In genomic region chr4:40682298-40683101, GRCh38 we compare ENCODE assay signal across 13 cellular contexts. TPM values are rescaled to one million over a fixed set of nuclear protein-coding genes. Genes with fewer than 3 reads are reported as not detected.
DNase-seq lines count a peak whose midpoint lies in the region; FAIRE-seq lines count a peak whose summit lies in the region.
"Had no signal": no experiment of that assay in that cellular context is flagged by ENCODE, and none has a peak within 500 bp of the region (broad histone marks: within the 10 kb centered on the region; RNA-seq: fewer than 3 reads in every experiment).

No MANE protein-coding gene starts in this region.

- peak; percentile 33 for FAIRE-seq in GM18507 (lab: Jason Lieb, UNC)

- peak overlapping the region in 1 of 2 experiments; percentile 49 for H2BK12ac ChIP-seq in mesenchymal stem cell (ENCODE audit: low read length in 2 of 2)

- H3K4me1 ChIP-seq in mesenchymal stem cell (ENCODE audit: control insufficient read depth, insufficient read depth, low read depth, low read length): peaks cover 2% of the 10 kb centered on the region
- H3K4me1 ChIP-seq: parathyroid adenoma had no signal

- WGBS in mesenchymal stem cell: 92% methylated on average over 12 of the region's 12 CpGs

- H3K9ac ChIP-seq in mesenchymal stem cell (ENCODE audit: low read length): no peak overlapping the region
- H3K9ac ChIP-seq: parathyroid adenoma had no signal

- H3K14ac ChIP-seq in mesenchymal stem cell (ENCODE audit: low read length in 2 of 2): no peak overlapping the region

- H2AFZ ChIP-seq in mesenchymal stem cell (ENCODE audit: low read depth, low read length): no peak overlapping the region
- H2AFZ ChIP-seq: parathyroid adenoma had no signal

- no peak overlapping the region for H4K91ac ChIP-seq in mesenchymal stem cell (ENCODE audit: low read length)

- H2AK5ac ChIP-seq in mesenchymal stem cell (ENCODE audit: low read length, severe bottlenecking): peak overlapping the region; percentile 61

- H3K27me3 ChIP-seq in mesenchymal stem cell (ENCODE audit: control insufficient read depth in 1 of 2, insufficient read depth in 1 of 2, low read length in 2 of 2): no peaks in the 10 kb centered on the region

- H3K79me1 ChIP-seq in mesenchymal stem cell (replicated peaks; ENCODE audit: low read length, poor library complexity, severe bottlenecking): no peaks in the 10 kb centered on the region

- H3K9me3 ChIP-seq in mesenchymal stem cell (ENCODE audit: control insufficient read depth, low read length): no peaks in the 10 kb centered on the region

- H3K18ac ChIP-seq in mesenchymal stem cell (ENCODE audit: low read depth in 1 of 2, low read length in 2 of 2): no peak overlapping the region

- H2BK5ac ChIP-seq in mesenchymal stem cell (ENCODE audit: low read depth, low read length, poor library complexity, severe bottlenecking): no peak overlapping the region

- H2BK15ac ChIP-seq in mesenchymal stem cell (ENCODE audit: low read depth, poor library complexity, severe bottlenecking): no peak overlapping the region

- no peak overlapping the region for H3K27ac ChIP-seq in mesenchymal stem cell (ENCODE audit: low read length, poor library complexity, severe bottlenecking)
- H3K27ac ChIP-seq: parathyroid adenoma had no signal

- no peak overlapping the region for H3K4me2 ChIP-seq in mesenchymal stem cell (ENCODE audit: low read length, poor library complexity, severe bottlenecking)

- H4K8ac ChIP-seq in mesenchymal stem cell (ENCODE audit: low read length): no peak overlapping the region

- DNase-seq in AML-193 (lab: John Stamatoyannopoulos, UW) (peak; percentile 21 to 25), GM18507 (ENCODE audit: extremely low spot score, insufficient read length, low read depth) (no peak), SIG-M5 treated with dmso at 0.1 percent for 504 hours (lab: John Stamatoyannopoulos, UW; ENCODE audit: unreplicated experiment) (peak; percentile 70), mesenchymal stem cell (no peak), GOT3 (lab: John Stamatoyannopoulos, UW) (no peak), hippocampal formation (lab: John Stamatoyannopoulos, UW) (no peak), T-helper 1 cell (no peak)
- DNase-seq: amniotic stem cell, C1 segment of cervical spinal cord, DMS79, Karpas-422, NCI-H1694 treated with DMSO at 0.1 percent for 48 hours had no signal

- H2BK120ac ChIP-seq in mesenchymal stem cell (ENCODE audit: low read depth, low read length): no peak overlapping the region

- H3K4me3 ChIP-seq in mesenchymal stem cell (ENCODE audit: insufficient read depth in 1 of 2, low read depth in 1 of 2, low read length in 2 of 2): no peak overlapping the region

- no peak overlapping the region for H3K23ac ChIP-seq in mesenchymal stem cell (ENCODE audit: low read length in 2 of 2)

- H3K4ac ChIP-seq in mesenchymal stem cell (ENCODE audit: low read depth in 1 of 2, low read length in 2 of 2): no peak overlapping the region

- H3K36me3 ChIP-seq in mesenchymal stem cell (ENCODE audit: control insufficient read depth in 1 of 2, insufficient read depth in 2 of 2, low read depth in 1 of 2, low read length in 2 of 2): no peaks in the 10 kb centered on the region

RNA-seq across cellular contexts. Expression of gene RBM47, which starts 52.8 kb away (rescaled TPM):
- polyA plus RNA-seq in mesenchymal stem cell (2013, experiment 1 of 2): 3.9 TPM
- 3.8 TPM for polyA plus RNA-seq in mesenchymal stem cell (2013, experiment 2 of 2)

Comparison
In these comparisons a context has a peak if more than half of its experiments do, and no peak if none do; other contexts are left out.
1. DNase-seq: peak in AML-193 (2 of 2) and SIG-M5 treated with dmso at 0.1 percent for 504 hours (single experiment); none in GM18507 (single experiment), mesenchymal stem cell (single experiment), GOT3 (single experiment), hippocampal formation (0 of 2) and T-helper 1 cell (0 of 5).